Comparison of ENCODE assay signal across 8 cellular contexts in the genomic region with DNA sequence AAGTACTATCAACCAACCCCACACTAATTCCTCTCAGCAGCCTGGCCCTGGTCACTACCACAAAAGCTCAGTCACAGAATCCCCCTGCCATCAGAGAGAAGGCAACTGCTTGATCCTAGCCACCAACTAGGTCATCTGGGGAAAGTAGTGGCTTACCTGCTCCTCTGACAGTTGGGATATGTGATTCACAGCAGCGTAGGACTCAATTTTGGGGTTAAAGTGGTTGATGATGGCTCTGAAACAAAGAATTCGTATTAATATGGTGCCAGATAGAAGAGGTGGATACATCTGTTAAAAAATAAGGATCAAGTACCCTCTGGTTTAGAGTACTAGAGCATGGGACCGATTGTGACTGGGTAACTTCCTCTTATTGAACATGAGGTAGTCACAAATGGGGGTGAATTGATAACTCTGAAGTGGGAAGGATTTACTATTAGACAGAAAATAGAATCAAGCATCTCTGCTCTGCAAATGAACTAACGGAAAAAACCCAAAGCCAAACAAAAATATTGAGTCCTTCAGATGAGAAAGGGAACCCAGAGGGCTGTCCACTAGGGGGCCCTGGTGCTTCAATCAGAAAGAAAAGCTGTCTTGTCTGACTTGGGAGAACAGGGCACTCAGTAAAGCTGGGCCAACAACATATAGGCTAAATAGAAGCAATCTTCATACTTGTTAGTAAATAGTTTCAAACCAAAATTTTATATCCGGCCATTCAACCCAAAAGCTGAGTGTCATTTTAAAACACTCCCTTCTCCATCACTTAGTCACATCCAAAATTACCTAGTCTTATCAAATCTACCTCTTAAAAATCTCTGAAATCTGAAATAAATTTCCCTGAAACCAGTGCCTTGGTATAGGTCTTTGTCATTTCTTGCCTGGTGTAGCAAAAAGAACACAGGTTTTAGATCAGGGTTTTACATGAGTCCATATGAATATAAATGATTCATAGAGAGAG. TPM values are rescaled to one million over a fixed set of nuclear protein-coding genes. Genes with fewer than 3 reads are reported as not detected.
DNase-seq lines count a peak whose midpoint lies in the region; ATAC-seq and TF ChIP-seq lines count a peak whose summit lies in the region.

No MANE protein-coding gene starts in this region.

- no peaks in the 10 kb centered on the region for H3K9me3 Mint-ChIP-seq in Calu3 (ENCODE audit: low read depth, unreplicated experiment)
- no peaks in the 10 kb centered on the region for H3K9me3 Mint-ChIP-seq in activated CD4-positive, alpha-beta T cell treated with anti-CD3 and anti-CD28 coated beads for 36 hours (ENCODE audit: low read depth)

- 48% methylated on average over 5 of the region's 5 CpGs for WGBS in right lobe of liver (ENCODE audit: insufficient coverage, low coverage, low lambda C conversion rate, missing lambda C conversion rate)

- TF ChIP-seq CTCF in Calu3 (IDR thresholded peaks at IDR 0.05; ENCODE audit: unreplicated experiment): peak; percentile 72
- peak; percentile 96 for TF ChIP-seq CTCF in choroid plexus epithelial cell (conservative IDR thresholded peaks at IDR 0.05; ENCODE audit: low read depth, low read length)
- TF ChIP-seq CTCF in right lobe of liver (IDR thresholded peaks at IDR 0.05): peak; percentile 68 to 84 (median 82)

- ATAC-seq in activated CD4-positive, alpha-beta T cell treated with anti-CD3 and anti-CD28 coated beads for 36 hours: peak; percentile 80
- ATAC-seq in right lobe of liver (peak; percentile 77 to 86 (median 82)), GM18858 (IDR thresholded peaks at IDR 0.05; ENCODE audit: unreplicated experiment) (no peak)

- TF ChIP-seq POLR2A in right lobe of liver (IDR thresholded peaks at IDR 0.05): no peak

- DNase-seq in Calu3 (peak; percentile 78), H4 (ENCODE audit: low spot score) (peak; percentile 34), NCI-H2196 treated with DMSO at 0.1 percent for 48 hours (lab: John Stamatoyannopoulos, UW; ENCODE audit: unreplicated experiment) (peak; percentile 1), choroid plexus epithelial cell (ENCODE audit: low read depth) (peak; percentile 91), right lobe of liver (peak; percentile 63 to 75 (median 72))
- peak; percentile 89 for DNase-seq in activated CD4-positive, alpha-beta T cell treated with anti-CD3 and anti-CD28 coated beads for 36 hours
- DNase-seq in stimulated activated CD4-positive, alpha-beta T cell treated with anti-CD3 and anti-CD28 coated beads, TNF-alpha, amount 100 ng/mL, for 4 hours (ENCODE audit: low read depth in 3 of 3): peak; percentile 41 to 43 (median 42)

- CTCF ChIA-PET in Calu3 (lab: Charles Lee): interaction anchor here (0.6 to 1.3 kb wide), 9 partner anchors 15 to 122 kb away, joined by 3 to 31 read pairs (median 3); no protein-coding TSS in a partner anchor
- CTCF ChIA-PET in activated CD4-positive, alpha-beta T cell treated with anti-CD3 and anti-CD28 coated beads for 36 hours (lab: Charles Lee): interaction anchor here (0.5 to 5.4 kb wide), 34 partner anchors 8 to 1590 kb away, joined by 3 to 73 read pairs (median 4); no protein-coding TSS in a partner anchor

- H3K36me3 ChIP-seq in right lobe of liver: no peaks in the 10 kb centered on the region

- peaks cover 0 to 3% (median 0%) of the 10 kb centered on the region in 4 donors for H3K4me1 ChIP-seq in right lobe of liver

- no peaks in the 10 kb centered on the region for H3K9me3 ChIP-seq in right lobe of liver

- no peak overlapping the region for H3K27ac Mint-ChIP-seq in Calu3 (ENCODE audit: unreplicated experiment)
- H3K27ac Mint-ChIP-seq in activated CD4-positive, alpha-beta T cell treated with anti-CD3 and anti-CD28 coated beads for 36 hours: no peak overlapping the region

- no peaks in the 10 kb centered on the region for H3K27me3 Mint-ChIP-seq in Calu3 (ENCODE audit: unreplicated experiment)
- H3K27me3 Mint-ChIP-seq in activated CD4-positive, alpha-beta T cell treated with anti-CD3 and anti-CD28 coated beads for 36 hours: no peaks in the 10 kb centered on the region

- no peaks in the 10 kb centered on the region for H3K27me3 ChIP-seq in right lobe of liver

- peaks cover 9% of the 10 kb centered on the region for H3K4me1 Mint-ChIP-seq in Calu3 (ENCODE audit: low read depth, unreplicated experiment)
- H3K4me1 Mint-ChIP-seq in activated CD4-positive, alpha-beta T cell treated with anti-CD3 and anti-CD28 coated beads for 36 hours: peaks cover 4% of the 10 kb centered on the region

- POLR2A ChIA-PET in activated CD4-positive, alpha-beta T cell treated with anti-CD3 and anti-CD28 coated beads for 36 hours (lab: Charles Lee): no interaction called here

- intact Hi-C loops in Calu3 (cut with micrococcal nuclease; ENCODE audit: unreplicated experiment) (loop anchor here (1.0 to 5.0 kb wide), 2 partner anchors 121 to 183 kb away; no protein-coding TSS in a partner anchor), right lobe of liver (cut with DNase I) (loop anchor here in 1 of 2 donors (10.0 kb wide), 1 partner anchor 115 kb away; no protein-coding TSS in a partner anchor)
- intact Hi-C loops in activated CD4-positive, alpha-beta T cell treated with anti-CD3 and anti-CD28 coated beads for 36 hours (cut with DNase I, micrococcal nuclease): loop anchor here (1.0 kb wide), 4 partner anchors 49 to 184 kb away; no protein-coding TSS in a partner anchor

- H3K4me3 ChIP-seq in choroid plexus epithelial cell (ENCODE audit: low read depth, low read length) (no peak overlapping the region), right lobe of liver (no peak overlapping the region)

- H3K4me3 Mint-ChIP-seq in Calu3 (ENCODE audit: low read depth, unreplicated experiment): no peak overlapping the region
- no peak overlapping the region for H3K4me3 Mint-ChIP-seq in activated CD4-positive, alpha-beta T cell treated with anti-CD3 and anti-CD28 coated beads for 36 hours

- no TSS peak for BruUV-seq in Calu3 (replicated peaks; lab: Mats Ljungman, UMichigan)

- H3K36me3 Mint-ChIP-seq in Calu3 (ENCODE audit: insufficient read depth, unreplicated experiment): no peaks in the 10 kb centered on the region
- H3K36me3 Mint-ChIP-seq in activated CD4-positive, alpha-beta T cell treated with anti-CD3 and anti-CD28 coated beads for 36 hours (ENCODE audit: low read depth): peaks cover 13% of the 10 kb centered on the region

- H3K27ac ChIP-seq in right lobe of liver: no peak overlapping the region

RNA-seq across cellular contexts. Expression of a gene that starts 45.9 kb away (rescaled TPM):
- total RNA-seq in Calu3 (2022) (3.3 and 4.8 TPM in 2 replicates), right lobe of liver (1 to 10 TPM in 5 of 6 experiments, under 1 TPM in 1; 0.53 to 1.9 (median 1.1) TPM)
- total RNA-seq in H4 (2014; rRNA removed; shearing (Covaris generic)): not detected in 2 replicates
- total RNA-seq in activated CD4-positive, alpha-beta T cell treated with anti-CD3 and anti-CD28 coated beads for 36 hours: 1 to 10 TPM; 2.7 to 2.8 TPM

Comparison
In these comparisons a context has a peak if more than half of its experiments do, and no peak if none do; other contexts are left out.
1. DNase-seq: peak in every context shown above with its lines; median percentile 91 in choroid plexus epithelial cell; 89 in activated CD4-positive, alpha-beta T cell treated with anti-CD3 and anti-CD28 coated beads for 36 hours; 78 in Calu3; 72 in right lobe of liver; 42 in stimulated activated CD4-positive, alpha-beta T cell treated with anti-CD3 and anti-CD28 coated beads, TNF-alpha, amount 100 ng/mL, for 4 hours; 34 in H4; 1 in NCI-H2196 treated with DMSO at 0.1 percent for 48 hours.